In the genomic region with DNA sequence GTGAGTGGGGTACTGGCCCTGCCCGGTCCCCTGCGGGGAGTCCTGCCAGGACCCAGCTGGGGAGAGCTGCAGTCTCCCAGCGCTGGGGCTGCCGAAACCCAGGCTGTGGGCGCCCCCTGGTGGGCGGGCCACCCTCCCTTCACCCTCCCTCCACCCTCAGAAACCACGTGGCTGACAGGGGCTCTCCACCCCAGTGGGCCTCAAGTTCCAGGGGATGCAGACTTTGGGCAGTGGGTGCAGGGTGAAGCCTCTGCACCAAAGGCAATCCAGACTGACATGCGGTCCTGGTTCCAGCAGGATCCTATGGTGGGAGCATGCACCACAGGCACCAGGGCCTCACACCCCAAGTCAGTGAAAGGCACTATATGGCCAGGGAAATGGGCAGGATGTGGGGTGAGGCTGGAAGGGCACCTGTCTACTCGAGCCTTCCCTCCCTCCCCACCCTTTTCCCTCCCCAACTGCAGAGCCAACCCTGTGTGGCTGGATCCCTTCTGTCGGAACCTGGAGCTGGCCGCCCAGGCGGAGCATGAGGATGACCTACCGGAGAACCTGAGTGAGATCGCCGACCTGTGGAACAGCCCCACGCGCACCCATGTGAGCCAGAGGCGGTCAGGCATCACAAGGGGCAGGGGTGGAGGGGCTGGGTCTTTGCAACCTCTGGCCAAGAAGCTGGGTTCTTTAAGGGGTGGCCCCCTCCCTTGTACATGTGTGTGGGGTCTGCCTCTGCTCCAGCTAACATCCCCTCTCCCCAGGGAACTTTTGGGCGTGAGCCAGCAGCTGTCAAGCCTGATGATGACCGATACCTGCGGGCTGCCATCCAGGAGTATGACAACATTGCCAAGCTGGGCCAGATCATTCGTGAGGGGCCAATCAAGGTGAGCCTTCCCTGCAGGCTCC, we compare ENCODE assay signal across 1 cellular context.
A peak's percentile ranks its signal among the peaks of the same experiment; 100 is the strongest.
TF ChIP-seq lines count a peak whose summit lies in the region.

No MANE protein-coding gene starts in this region.

TF ChIP-seq in K562, 482 proteins besides CTCF, POLR2A, EP300 and RAD21 (continued from another document and continues in another):
- TF ChIP-seq, protein P1, sequence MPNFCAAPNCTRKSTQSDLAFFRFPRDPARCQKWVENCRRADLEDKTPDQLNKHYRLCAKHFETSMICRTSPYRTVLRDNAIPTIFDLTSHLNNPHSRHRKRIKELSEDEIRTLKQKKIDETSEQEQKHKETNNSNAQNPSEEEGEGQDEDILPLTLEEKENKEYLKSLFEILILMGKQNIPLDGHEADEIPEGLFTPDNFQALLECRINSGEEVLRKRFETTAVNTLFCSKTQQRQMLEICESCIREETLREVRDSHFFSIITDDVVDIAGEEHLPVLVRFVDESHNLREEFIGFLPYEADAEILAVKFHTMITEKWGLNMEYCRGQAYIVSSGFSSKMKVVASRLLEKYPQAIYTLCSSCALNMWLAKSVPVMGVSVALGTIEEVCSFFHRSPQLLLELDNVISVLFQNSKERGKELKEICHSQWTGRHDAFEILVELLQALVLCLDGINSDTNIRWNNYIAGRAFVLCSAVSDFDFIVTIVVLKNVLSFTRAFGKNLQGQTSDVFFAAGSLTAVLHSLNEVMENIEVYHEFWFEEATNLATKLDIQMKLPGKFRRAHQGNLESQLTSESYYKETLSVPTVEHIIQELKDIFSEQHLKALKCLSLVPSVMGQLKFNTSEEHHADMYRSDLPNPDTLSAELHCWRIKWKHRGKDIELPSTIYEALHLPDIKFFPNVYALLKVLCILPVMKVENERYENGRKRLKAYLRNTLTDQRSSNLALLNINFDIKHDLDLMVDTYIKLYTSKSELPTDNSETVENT (CRISPR knock-in tag; IDR thresholded peaks at IDR 0.05), result no peak
- TF ChIP-seq ZNF354B (CRISPR knock-in tag; IDR thresholded peaks at IDR 0.05) (no peak), L3MBTL2 (IDR thresholded peaks at IDR 0.05) (peak; percentile 78), ZBTB7A (IDR thresholded peaks at IDR 0.05; ENCODE audit: borderline replicate concordance, control insufficient read depth, low read depth, low read length) (peak; percentile 58; the same call in 1 of the 2 replicates), SIN3A (IDR thresholded peaks at IDR 0.05; ENCODE audit: borderline replicate concordance in 2 of 2, control insufficient read depth in 1 of 2, low read depth in 2 of 2, low read length in 2 of 2) (0 out of 4 replicates have a peak, but pooled peaks of 1 of the 2 experiments have one; percentile 40), XRCC5 (IDR thresholded peaks at IDR 0.05; ENCODE audit: low read depth, low read length) (peak; percentile 90), LARP7 (IDR thresholded peaks at IDR 0.05) (no peak), POLR2G (IDR thresholded peaks at IDR 0.05; ENCODE audit: low read depth, low read length) (peak; percentile 71), SMAD3 (CRISPR knock-in tag; conservative IDR thresholded peaks at IDR 0.05) (0 out of 2 replicates have a peak, but pooled peaks have one; percentile 42), NFIX (CRISPR knock-in tag; IDR thresholded peaks at IDR 0.05; ENCODE audit: low read depth) (0 out of 2 replicates have a peak, but pooled peaks have one; percentile 13), ATF7 (IDR thresholded peaks at IDR 0.05) (no peak), HCFC1 (IDR thresholded peaks at IDR 0.05; ENCODE audit: low read depth, low read length) (peak; percentile 6; the same call in 1 of the 2 replicates), FOXK2 (conservative IDR thresholded peaks at IDR 0.05 in 1 of 2, IDR thresholded peaks at IDR 0.05 in 1 of 2; ENCODE audit: low read depth in 2 of 2) (no peak), STAT6 (CRISPR knock-in tag; IDR thresholded peaks at IDR 0.05) (peak; percentile 88; the same call in 1 of the 2 replicates)
- TF ChIP-seq, protein P2, sequence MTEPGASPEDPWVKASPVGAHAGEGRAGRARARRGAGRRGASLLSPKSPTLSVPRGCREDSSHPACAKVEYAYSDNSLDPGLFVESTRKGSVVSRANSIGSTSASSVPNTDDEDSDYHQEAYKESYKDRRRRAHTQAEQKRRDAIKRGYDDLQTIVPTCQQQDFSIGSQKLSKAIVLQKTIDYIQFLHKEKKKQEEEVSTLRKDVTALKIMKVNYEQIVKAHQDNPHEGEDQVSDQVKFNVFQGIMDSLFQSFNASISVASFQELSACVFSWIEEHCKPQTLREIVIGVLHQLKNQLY (CRISPR knock-in tag; conservative IDR thresholded peaks at IDR 0.05), result peak in 1 of 2 experiments; percentile 82; a peak in 1 of 4 replicates
- TF ChIP-seq, protein P3, sequence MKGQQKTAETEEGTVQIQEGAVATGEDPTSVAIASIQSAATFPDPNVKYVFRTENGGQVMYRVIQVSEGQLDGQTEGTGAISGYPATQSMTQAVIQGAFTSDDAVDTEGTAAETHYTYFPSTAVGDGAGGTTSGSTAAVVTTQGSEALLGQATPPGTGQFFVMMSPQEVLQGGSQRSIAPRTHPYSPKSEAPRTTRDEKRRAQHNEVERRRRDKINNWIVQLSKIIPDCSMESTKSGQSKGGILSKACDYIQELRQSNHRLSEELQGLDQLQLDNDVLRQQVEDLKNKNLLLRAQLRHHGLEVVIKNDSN (CRISPR knock-in tag; IDR thresholded peaks at IDR 0.05), result peak; percentile 92
- TF ChIP-seq, protein P4, sequence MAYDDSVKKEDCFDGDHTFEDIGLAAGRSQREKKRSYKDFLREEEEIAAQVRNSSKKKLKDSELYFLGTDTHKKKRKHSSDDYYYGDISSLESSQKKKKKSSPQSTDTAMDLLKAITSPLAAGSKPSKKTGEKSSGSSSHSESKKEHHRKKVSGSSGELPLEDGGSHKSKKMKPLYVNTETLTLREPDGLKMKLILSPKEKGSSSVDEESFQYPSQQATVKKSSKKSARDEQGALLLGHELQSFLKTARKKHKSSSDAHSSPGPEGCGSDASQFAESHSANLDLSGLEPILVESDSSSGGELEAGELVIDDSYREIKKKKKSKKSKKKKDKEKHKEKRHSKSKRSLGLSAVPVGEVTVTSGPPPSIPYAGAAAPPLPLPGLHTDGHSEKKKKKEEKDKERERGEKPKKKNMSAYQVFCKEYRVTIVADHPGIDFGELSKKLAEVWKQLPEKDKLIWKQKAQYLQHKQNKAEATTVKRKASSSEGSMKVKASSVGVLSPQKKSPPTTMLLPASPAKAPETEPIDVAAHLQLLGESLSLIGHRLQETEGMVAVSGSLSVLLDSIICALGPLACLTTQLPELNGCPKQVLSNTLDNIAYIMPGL (CRISPR knock-in tag; IDR thresholded peaks at IDR 0.05), result peak; percentile 54; the same call in 1 of the 2 replicates
- TF ChIP-seq, protein P5, sequence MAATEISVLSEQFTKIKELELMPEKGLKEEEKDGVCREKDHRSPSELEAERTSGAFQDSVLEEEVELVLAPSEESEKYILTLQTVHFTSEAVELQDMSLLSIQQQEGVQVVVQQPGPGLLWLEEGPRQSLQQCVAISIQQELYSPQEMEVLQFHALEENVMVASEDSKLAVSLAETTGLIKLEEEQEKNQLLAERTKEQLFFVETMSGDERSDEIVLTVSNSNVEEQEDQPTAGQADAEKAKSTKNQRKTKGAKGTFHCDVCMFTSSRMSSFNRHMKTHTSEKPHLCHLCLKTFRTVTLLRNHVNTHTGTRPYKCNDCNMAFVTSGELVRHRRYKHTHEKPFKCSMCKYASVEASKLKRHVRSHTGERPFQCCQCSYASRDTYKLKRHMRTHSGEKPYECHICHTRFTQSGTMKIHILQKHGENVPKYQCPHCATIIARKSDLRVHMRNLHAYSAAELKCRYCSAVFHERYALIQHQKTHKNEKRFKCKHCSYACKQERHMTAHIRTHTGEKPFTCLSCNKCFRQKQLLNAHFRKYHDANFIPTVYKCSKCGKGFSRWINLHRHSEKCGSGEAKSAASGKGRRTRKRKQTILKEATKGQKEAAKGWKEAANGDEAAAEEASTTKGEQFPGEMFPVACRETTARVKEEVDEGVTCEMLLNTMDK (IDR thresholded peaks at IDR 0.05; ENCODE audit: borderline replicate concordance, insufficient read depth, low read depth, low read length, poor library complexity, severe bottlenecking), result peak; percentile 81
- TF ChIP-seq, protein P6, sequence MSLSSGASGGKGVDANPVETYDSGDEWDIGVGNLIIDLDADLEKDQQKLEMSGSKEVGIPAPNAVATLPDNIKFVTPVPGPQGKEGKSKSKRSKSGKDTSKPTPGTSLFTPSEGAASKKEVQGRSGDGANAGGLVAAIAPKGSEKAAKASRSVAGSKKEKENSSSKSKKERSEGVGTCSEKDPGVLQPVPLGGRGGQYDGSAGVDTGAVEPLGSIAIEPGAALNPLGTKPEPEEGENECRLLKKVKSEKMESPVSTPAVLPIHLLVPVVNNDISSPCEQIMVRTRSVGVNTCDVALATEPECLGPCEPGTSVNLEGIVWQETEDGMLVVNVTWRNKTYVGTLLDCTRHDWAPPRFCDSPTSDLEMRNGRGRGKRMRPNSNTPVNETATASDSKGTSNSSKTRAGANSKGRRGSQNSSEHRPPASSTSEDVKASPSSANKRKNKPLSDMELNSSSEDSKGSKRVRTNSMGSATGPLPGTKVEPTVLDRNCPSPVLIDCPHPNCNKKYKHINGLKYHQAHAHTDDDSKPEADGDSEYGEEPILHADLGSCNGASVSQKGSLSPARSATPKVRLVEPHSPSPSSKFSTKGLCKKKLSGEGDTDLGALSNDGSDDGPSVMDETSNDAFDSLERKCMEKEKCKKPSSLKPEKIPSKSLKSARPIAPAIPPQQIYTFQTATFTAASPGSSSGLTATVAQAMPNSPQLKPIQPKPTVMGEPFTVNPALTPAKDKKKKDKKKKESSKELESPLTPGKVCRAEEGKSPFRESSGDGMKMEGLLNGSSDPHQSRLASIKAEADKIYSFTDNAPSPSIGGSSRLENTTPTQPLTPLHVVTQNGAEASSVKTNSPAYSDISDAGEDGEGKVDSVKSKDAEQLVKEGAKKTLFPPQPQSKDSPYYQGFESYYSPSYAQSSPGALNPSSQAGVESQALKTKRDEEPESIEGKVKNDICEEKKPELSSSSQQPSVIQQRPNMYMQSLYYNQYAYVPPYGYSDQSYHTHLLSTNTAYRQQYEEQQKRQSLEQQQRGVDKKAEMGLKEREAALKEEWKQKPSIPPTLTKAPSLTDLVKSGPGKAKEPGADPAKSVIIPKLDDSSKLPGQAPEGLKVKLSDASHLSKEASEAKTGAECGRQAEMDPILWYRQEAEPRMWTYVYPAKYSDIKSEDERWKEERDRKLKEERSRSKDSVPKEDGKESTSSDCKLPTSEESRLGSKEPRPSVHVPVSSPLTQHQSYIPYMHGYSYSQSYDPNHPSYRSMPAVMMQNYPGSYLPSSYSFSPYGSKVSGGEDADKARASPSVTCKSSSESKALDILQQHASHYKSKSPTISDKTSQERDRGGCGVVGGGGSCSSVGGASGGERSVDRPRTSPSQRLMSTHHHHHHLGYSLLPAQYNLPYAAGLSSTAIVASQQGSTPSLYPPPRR (CRISPR knock-in tag; IDR thresholded peaks at IDR 0.05; ENCODE audit: borderline replicate concordance), result 0 out of 2 replicates have a peak, but pooled peaks have one; percentile 60
- TF ChIP-seq, protein P7, sequence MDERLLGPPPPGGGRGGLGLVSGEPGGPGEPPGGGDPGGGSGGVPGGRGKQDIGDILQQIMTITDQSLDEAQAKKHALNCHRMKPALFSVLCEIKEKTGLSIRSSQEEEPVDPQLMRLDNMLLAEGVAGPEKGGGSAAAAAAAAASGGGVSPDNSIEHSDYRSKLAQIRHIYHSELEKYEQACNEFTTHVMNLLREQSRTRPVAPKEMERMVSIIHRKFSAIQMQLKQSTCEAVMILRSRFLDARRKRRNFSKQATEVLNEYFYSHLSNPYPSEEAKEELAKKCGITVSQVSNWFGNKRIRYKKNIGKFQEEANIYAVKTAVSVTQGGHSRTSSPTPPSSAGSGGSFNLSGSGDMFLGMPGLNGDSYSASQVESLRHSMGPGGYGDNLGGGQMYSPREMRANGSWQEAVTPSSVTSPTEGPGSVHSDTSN (CRISPR knock-in tag; IDR thresholded peaks at IDR 0.05; ENCODE audit: low read depth), result no peak
- TF ChIP-seq, protein P7 (tag; conservative IDR thresholded peaks at IDR 0.05; ENCODE audit: low read depth), result 0 out of 2 replicates have a peak, but pooled peaks have one; percentile 18
- TF ChIP-seq, protein P8, sequence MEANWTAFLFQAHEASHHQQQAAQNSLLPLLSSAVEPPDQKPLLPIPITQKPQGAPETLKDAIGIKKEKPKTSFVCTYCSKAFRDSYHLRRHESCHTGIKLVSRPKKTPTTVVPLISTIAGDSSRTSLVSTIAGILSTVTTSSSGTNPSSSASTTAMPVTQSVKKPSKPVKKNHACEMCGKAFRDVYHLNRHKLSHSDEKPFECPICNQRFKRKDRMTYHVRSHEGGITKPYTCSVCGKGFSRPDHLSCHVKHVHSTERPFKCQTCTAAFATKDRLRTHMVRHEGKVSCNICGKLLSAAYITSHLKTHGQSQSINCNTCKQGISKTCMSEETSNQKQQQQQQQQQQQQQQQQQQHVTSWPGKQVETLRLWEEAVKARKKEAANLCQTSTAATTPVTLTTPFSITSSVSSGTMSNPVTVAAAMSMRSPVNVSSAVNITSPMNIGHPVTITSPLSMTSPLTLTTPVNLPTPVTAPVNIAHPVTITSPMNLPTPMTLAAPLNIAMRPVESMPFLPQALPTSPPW (CRISPR knock-in tag; IDR thresholded peaks at IDR 0.05), result peak; percentile 73
- TF ChIP-seq, protein P9, sequence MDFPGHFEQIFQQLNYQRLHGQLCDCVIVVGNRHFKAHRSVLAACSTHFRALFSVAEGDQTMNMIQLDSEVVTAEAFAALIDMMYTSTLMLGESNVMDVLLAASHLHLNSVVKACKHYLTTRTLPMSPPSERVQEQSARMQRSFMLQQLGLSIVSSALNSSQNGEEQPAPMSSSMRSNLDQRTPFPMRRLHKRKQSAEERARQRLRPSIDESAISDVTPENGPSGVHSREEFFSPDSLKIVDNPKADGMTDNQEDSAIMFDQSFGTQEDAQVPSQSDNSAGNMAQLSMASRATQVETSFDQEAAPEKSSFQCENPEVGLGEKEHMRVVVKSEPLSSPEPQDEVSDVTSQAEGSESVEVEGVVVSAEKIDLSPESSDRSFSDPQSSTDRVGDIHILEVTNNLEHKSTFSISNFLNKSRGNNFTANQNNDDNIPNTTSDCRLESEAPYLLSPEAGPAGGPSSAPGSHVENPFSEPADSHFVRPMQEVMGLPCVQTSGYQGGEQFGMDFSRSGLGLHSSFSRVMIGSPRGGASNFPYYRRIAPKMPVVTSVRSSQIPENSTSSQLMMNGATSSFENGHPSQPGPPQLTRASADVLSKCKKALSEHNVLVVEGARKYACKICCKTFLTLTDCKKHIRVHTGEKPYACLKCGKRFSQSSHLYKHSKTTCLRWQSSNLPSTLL (IDR thresholded peaks at IDR 0.05), result no peak
